Comparison of ENCODE assay signal across 1 cellular context in genomic region chr20:53939554-53940355, GRCh38.
TF ChIP-seq lines count a peak whose summit lies in the region.

No MANE protein-coding gene starts in this region.

TF ChIP-seq in HepG2, 621 proteins besides CTCF, POLR2A, EP300 and RAD21 (continued from another document and continues in another):
- TF ChIP-seq ZNF33B (CRISPR knock-in tag; IDR thresholded peaks at IDR 0.05) (no peak), ZBTB26 (CRISPR knock-in tag; IDR thresholded peaks at IDR 0.05; ENCODE audit: borderline replicate concordance) (peak; percentile 44; the same call in 1 of the 2 replicates), ZNF18 (CRISPR knock-in tag; IDR thresholded peaks at IDR 0.05; ENCODE audit: insufficient replicate concordance) (no peak), CSRNP1 (CRISPR knock-in tag; IDR thresholded peaks at IDR 0.05) (no peak), KLF9 (CRISPR knock-in tag; IDR thresholded peaks at IDR 0.05; ENCODE audit: low read depth) (no peak), MBD4 (IDR thresholded peaks at IDR 0.05; ENCODE audit: borderline replicate concordance, low read length) (no peak), LCORL (IDR thresholded peaks at IDR 0.05) (no peak), LCORL (CRISPR knock-in tag; IDR thresholded peaks at IDR 0.05) (peak; percentile 78; the same call in 1 of the 2 replicates), AHR (CRISPR knock-in tag; IDR thresholded peaks at IDR 0.05) (peak; percentile 49; the same call in 1 of the 2 replicates), HMG20A (CRISPR knock-in tag; IDR thresholded peaks at IDR 0.05; ENCODE audit: borderline replicate concordance) (no peak), FOXA3 (CRISPR knock-in tag; IDR thresholded peaks at IDR 0.05) (peak; percentile 65), GMEB2 (CRISPR knock-in tag; IDR thresholded peaks at IDR 0.05; ENCODE audit: low read depth) (no peak), TBL1XR1 (IDR thresholded peaks at IDR 0.05; ENCODE audit: borderline replicate concordance, low read length, partially characterized antibody) (no peak), SOX13 (IDR thresholded peaks at IDR 0.05) (no peak), SOX13 (CRISPR knock-in tag; conservative IDR thresholded peaks at IDR 0.05 in 1 of 2, IDR thresholded peaks at IDR 0.05 in 1 of 2) (peak in 1 of 2 experiments; percentile 67; a peak in 2 of 4 replicates), XBP1 (CRISPR knock-in tag; IDR thresholded peaks at IDR 0.05) (no peak), ZNF124 (CRISPR knock-in tag; IDR thresholded peaks at IDR 0.05) (peak; percentile 90), ZNF839 (CRISPR knock-in tag; IDR thresholded peaks at IDR 0.05; ENCODE audit: borderline replicate concordance) (no peak), GRHL1 (CRISPR knock-in tag; conservative IDR thresholded peaks at IDR 0.05) (no peak), ZGPAT (CRISPR knock-in tag; IDR thresholded peaks at IDR 0.05) (peak; percentile 87), ZNF251 (CRISPR knock-in tag; IDR thresholded peaks at IDR 0.05) (no peak), SRSF4 (IDR thresholded peaks at IDR 0.05; ENCODE audit: low read depth, low read length, poor library complexity, severe bottlenecking) (no peak), FOXP4 (CRISPR knock-in tag; IDR thresholded peaks at IDR 0.05) (no peak; the same call in 1 of the 2 replicates), ZNF567 (CRISPR knock-in tag; IDR thresholded peaks at IDR 0.05; ENCODE audit: borderline replicate concordance) (no peak), ZNF337 (CRISPR knock-in tag; IDR thresholded peaks at IDR 0.05; ENCODE audit: borderline replicate concordance, low read depth) (no peak), SATB2 (CRISPR knock-in tag; IDR thresholded peaks at IDR 0.05) (no peak), LRRFIP1 (CRISPR knock-in tag; conservative IDR thresholded peaks at IDR 0.05) (0 out of 2 replicates have a peak, but pooled peaks have one; percentile 15), ZNF761 (CRISPR knock-in tag; conservative IDR thresholded peaks at IDR 0.05) (0 out of 2 replicates have a peak, but pooled peaks have one; percentile 19), ZNF766 (CRISPR knock-in tag; IDR thresholded peaks at IDR 0.05; ENCODE audit: borderline replicate concordance) (0 out of 2 replicates have a peak, but pooled peaks have one; percentile 49), ZFP1 (CRISPR knock-in tag; IDR thresholded peaks at IDR 0.05) (peak; percentile 58; the same call in 1 of the 2 replicates), GTF3A (CRISPR knock-in tag; conservative IDR thresholded peaks at IDR 0.05) (no peak)
- TF ChIP-seq, protein P1, sequence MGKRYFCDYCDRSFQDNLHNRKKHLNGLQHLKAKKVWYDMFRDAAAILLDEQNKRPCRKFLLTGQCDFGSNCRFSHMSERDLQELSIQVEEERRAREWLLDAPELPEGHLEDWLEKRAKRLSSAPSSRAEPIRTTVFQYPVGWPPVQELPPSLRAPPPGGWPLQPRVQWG (CRISPR knock-in tag; IDR thresholded peaks at IDR 0.05; ENCODE audit: borderline replicate concordance, low read depth) = no peak
- TF ChIP-seq, protein P2, sequence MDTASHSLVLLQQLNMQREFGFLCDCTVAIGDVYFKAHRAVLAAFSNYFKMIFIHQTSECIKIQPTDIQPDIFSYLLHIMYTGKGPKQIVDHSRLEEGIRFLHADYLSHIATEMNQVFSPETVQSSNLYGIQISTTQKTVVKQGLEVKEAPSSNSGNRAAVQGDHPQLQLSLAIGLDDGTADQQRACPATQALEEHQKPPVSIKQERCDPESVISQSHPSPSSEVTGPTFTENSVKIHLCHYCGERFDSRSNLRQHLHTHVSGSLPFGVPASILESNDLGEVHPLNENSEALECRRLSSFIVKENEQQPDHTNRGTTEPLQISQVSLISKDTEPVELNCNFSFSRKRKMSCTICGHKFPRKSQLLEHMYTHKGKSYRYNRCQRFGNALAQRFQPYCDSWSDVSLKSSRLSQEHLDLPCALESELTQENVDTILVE (CRISPR knock-in tag; IDR thresholded peaks at IDR 0.05) = no peak
- TF ChIP-seq, protein P3, sequence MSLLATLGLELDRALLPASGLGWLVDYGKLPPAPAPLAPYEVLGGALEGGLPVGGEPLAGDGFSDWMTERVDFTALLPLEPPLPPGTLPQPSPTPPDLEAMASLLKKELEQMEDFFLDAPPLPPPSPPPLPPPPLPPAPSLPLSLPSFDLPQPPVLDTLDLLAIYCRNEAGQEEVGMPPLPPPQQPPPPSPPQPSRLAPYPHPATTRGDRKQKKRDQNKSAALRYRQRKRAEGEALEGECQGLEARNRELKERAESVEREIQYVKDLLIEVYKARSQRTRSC (CRISPR knock-in tag; IDR thresholded peaks at IDR 0.05; ENCODE audit: low read depth) = no peak
- TF ChIP-seq, protein P4, sequence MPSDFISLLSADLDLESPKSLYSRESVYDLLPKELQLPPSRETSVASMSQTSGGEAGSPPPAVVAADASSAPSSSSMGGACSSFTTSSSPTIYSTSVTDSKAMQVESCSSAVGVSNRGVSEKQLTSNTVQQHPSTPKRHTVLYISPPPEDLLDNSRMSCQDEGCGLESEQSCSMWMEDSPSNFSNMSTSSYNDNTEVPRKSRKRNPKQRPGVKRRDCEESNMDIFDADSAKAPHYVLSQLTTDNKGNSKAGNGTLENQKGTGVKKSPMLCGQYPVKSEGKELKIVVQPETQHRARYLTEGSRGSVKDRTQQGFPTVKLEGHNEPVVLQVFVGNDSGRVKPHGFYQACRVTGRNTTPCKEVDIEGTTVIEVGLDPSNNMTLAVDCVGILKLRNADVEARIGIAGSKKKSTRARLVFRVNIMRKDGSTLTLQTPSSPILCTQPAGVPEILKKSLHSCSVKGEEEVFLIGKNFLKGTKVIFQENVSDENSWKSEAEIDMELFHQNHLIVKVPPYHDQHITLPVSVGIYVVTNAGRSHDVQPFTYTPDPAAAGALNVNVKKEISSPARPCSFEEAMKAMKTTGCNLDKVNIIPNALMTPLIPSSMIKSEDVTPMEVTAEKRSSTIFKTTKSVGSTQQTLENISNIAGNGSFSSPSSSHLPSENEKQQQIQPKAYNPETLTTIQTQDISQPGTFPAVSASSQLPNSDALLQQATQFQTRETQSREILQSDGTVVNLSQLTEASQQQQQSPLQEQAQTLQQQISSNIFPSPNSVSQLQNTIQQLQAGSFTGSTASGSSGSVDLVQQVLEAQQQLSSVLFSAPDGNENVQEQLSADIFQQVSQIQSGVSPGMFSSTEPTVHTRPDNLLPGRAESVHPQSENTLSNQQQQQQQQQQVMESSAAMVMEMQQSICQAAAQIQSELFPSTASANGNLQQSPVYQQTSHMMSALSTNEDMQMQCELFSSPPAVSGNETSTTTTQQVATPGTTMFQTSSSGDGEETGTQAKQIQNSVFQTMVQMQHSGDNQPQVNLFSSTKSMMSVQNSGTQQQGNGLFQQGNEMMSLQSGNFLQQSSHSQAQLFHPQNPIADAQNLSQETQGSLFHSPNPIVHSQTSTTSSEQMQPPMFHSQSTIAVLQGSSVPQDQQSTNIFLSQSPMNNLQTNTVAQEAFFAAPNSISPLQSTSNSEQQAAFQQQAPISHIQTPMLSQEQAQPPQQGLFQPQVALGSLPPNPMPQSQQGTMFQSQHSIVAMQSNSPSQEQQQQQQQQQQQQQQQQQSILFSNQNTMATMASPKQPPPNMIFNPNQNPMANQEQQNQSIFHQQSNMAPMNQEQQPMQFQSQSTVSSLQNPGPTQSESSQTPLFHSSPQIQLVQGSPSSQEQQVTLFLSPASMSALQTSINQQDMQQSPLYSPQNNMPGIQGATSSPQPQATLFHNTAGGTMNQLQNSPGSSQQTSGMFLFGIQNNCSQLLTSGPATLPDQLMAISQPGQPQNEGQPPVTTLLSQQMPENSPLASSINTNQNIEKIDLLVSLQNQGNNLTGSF (CRISPR knock-in tag; IDR thresholded peaks at IDR 0.05) = no peak
